ENCODE assay signal across 1 cellular context in the genomic region with DNA sequence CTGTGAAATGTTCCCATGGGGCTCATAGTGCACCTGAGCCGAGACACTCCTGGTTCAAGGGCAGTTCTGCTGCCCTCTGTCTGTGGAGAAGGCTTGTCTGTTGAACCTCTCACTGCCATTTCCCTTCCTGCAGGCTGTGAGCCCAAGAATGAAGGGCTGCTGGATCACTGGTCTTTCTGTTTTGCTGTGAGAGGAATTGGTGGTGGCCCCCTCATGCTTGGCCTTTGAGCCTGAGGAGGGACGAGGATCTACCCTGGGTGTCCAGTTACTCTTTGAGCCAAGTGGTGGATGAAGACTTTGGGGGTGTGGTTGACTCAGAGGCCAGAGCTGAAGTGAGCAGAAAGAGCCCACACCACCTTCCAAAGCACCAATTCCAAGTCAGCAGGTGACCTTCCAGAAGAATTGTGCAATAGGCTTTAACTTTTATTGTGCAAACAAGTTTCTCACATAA.
TF ChIP-seq lines count a peak whose summit lies in the region.

No MANE protein-coding gene starts in this region.

TF ChIP-seq in GM23338, 12 proteins besides CTCF, POLR2A, EP300 and RAD21 (continued from another document):
- TF ChIP-seq, protein P1, sequence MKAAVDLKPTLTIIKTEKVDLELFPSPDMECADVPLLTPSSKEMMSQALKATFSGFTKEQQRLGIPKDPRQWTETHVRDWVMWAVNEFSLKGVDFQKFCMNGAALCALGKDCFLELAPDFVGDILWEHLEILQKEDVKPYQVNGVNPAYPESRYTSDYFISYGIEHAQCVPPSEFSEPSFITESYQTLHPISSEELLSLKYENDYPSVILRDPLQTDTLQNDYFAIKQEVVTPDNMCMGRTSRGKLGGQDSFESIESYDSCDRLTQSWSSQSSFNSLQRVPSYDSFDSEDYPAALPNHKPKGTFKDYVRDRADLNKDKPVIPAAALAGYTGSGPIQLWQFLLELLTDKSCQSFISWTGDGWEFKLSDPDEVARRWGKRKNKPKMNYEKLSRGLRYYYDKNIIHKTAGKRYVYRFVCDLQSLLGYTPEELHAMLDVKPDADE (IDR thresholded peaks at IDR 0.05) = no peak
- TF ChIP-seq, protein P2, sequence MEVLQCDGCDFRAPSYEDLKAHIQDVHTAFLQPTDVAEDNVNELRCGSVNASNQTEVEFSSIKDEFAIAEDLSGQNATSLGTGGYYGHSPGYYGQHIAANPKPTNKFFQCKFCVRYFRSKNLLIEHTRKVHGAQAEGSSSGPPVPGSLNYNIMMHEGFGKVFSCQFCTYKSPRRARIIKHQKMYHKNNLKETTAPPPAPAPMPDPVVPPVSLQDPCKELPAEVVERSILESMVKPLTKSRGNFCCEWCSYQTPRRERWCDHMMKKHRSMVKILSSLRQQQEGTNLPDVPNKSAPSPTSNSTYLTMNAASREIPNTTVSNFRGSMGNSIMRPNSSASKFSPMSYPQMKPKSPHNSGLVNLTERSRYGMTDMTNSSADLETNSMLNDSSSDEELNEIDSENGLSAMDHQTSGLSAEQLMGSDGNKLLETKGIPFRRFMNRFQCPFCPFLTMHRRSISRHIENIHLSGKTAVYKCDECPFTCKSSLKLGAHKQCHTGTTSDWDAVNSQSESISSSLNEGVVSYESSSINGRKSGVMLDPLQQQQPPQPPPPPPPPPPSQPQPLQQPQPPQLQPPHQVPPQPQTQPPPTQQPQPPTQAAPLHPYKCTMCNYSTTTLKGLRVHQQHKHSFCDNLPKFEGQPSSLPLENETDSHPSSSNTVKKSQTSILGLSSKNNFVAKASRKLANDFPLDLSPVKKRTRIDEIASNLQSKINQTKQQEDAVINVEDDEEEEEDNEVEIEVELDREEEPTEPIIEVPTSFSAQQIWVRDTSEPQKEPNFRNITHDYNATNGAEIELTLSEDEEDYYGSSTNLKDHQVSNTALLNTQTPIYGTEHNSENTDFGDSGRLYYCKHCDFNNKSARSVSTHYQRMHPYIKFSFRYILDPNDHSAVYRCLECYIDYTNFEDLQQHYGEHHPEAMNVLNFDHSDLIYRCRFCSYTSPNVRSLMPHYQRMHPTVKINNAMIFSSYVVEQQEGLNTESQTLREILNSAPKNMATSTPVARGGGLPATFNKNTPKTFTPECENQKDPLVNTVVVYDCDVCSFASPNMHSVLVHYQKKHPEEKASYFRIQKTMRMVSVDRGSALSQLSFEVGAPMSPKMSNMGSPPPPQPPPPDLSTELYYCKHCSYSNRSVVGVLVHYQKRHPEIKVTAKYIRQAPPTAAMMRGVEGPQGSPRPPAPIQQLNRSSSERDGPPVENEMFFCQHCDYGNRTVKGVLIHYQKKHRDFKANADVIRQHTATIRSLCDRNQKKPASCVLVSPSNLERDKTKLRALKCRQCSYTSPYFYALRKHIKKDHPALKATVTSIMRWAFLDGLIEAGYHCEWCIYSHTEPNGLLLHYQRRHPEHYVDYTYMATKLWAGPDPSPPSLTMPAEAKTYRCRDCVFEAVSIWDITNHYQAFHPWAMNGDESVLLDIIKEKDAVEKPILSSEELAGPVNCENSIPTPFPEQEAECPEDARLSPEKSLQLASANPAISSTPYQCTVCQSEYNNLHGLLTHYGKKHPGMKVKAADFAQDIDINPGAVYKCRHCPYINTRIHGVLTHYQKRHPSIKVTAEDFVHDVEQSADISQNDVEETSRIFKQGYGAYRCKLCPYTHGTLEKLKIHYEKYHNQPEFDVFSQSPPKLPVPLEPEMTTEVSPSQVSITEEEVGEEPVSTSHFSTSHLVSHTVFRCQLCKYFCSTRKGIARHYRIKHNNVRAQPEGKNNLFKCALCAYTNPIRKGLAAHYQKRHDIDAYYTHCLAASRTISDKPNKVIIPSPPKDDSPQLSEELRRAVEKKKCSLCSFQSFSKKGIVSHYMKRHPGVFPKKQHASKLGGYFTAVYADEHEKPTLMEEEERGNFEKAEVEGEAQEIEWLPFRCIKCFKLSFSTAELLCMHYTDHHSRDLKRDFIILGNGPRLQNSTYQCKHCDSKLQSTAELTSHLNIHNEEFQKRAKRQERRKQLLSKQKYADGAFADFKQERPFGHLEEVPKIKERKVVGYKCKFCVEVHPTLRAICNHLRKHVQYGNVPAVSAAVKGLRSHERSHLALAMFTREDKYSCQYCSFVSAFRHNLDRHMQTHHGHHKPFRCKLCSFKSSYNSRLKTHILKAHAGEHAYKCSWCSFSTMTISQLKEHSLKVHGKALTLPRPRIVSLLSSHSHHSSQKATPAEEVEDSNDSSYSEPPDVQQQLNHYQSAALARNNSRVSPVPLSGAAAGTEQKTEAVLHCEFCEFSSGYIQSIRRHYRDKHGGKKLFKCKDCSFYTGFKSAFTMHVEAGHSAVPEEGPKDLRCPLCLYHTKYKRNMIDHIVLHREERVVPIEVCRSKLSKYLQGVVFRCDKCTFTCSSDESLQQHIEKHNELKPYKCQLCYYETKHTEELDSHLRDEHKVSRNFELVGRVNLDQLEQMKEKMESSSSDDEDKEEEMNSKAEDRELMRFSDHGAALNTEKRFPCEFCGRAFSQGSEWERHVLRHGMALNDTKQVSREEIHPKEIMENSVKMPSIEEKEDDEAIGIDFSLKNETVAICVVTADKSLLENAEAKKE (CRISPR knock-in tag; IDR thresholded peaks at IDR 0.05) = no peak
- TF ChIP-seq, protein P3, sequence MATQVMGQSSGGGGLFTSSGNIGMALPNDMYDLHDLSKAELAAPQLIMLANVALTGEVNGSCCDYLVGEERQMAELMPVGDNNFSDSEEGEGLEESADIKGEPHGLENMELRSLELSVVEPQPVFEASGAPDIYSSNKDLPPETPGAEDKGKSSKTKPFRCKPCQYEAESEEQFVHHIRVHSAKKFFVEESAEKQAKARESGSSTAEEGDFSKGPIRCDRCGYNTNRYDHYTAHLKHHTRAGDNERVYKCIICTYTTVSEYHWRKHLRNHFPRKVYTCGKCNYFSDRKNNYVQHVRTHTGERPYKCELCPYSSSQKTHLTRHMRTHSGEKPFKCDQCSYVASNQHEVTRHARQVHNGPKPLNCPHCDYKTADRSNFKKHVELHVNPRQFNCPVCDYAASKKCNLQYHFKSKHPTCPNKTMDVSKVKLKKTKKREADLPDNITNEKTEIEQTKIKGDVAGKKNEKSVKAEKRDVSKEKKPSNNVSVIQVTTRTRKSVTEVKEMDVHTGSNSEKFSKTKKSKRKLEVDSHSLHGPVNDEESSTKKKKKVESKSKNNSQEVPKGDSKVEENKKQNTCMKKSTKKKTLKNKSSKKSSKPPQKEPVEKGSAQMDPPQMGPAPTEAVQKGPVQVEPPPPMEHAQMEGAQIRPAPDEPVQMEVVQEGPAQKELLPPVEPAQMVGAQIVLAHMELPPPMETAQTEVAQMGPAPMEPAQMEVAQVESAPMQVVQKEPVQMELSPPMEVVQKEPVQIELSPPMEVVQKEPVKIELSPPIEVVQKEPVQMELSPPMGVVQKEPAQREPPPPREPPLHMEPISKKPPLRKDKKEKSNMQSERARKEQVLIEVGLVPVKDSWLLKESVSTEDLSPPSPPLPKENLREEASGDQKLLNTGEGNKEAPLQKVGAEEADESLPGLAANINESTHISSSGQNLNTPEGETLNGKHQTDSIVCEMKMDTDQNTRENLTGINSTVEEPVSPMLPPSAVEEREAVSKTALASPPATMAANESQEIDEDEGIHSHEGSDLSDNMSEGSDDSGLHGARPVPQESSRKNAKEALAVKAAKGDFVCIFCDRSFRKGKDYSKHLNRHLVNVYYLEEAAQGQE (IDR thresholded peaks at IDR 0.05; ENCODE audit: unreplicated experiment) = no peak
